In the genomic region with DNA sequence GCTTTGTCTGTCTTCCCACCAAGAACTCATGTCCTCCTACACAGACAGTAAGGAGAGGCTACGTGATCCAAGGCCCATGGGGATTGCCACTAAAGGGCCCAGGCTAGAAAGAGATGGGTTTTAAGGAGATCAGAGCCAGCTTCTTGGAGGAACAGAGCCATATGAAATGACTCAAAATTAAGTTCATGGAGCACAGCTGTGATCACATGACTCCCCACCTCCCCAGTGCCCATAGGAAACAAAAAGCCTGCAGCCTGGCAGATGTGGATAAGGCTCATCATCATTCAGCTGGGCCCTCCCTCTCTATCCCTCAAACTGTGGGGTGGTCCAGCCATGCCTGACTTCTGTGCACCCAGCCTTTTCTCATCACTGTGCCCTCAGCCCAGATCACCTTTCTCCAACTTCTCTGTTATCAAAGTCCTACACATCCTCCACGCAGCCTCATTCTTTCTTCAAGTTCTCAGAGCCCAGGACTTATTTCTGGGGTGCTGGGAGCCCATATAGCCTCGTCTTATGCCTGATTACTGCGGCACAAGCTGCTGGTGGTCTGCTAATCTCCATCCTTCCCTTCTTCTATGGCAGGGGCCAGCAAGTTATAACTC, we compare ENCODE assay signal across 23 cellular contexts.
A peak's percentile ranks its signal among the peaks of the same experiment; 100 is the strongest.
DNase-seq lines count a peak whose midpoint lies in the region; TF ChIP-seq lines count a peak whose summit lies in the region.
"Had no signal": no experiment of that assay in that cellular context is flagged by ENCODE, and none has a peak within 500 bp of the region (broad histone marks: within the 10 kb centered on the region; RNA-seq: fewer than 3 reads in every experiment).

No MANE protein-coding gene starts in this region.

- no peak overlapping the region for H2BK120ac ChIP-seq in mesenchymal stem cell (ENCODE audit: low read depth, low read length)

- WGBS in mesenchymal stem cell, result 98% methylated on average over 3 of the region's 4 CpGs
- 82% methylated on average over 4 of the region's 4 CpGs; no CpG with 5 or more reads in 1 of the 2 donors for WGBS in transverse colon (ENCODE audit: low coverage in 1 of 2), 2 donors
- 93% methylated on average over 4 of the region's 4 CpGs for WGBS in hepatocyte (ENCODE audit: low lambda C conversion rate, missing lambda C conversion rate)

- peak overlapping the region; percentile 43 for H3K27ac Mint-ChIP-seq in HFFc6
- peak overlapping the region in 3 of 5 experiments; percentile 31 to 51 (median 49) for H3K27ac Mint-ChIP-seq in brain
- H3K27ac Mint-ChIP-seq in activated T-helper 2 cell treated with anti-CD3 and anti-CD28 coated beads, Interferon-gamma antibody, Interleukin-2, Interleukin-4, amounts not matched to agents 10 μg/mL and 5 μg/mL and 100 μg/mL, durations not matched to agents 14 hours and 24 hours and 36 hours, result no peak overlapping the region
- H3K27ac Mint-ChIP-seq: activated CD4-positive, alpha-beta T cell treated with anti-CD3 and anti-CD28 coated beads, Interleukin-2, amount 10 ng/mL, durations not matched to agents 7 days and 5 days; nephron progenitor cell; T-cell had no signal

- no peak for DNase-seq in HFFc6
- DNase-seq in mesenchymal stem cell, result no peak
- peak; percentile 1 for DNase-seq in transverse colon
- no peak for DNase-seq in hepatocyte (ENCODE audit: low spot score)
- no peak for DNase-seq in effector memory CD4-positive, alpha-beta T cell
- no peak for DNase-seq in activated T-helper 2 cell treated with anti-CD3 and anti-CD28 coated beads, Interferon-gamma antibody, Interleukin-2, Interleukin-4, amounts not matched to agents 10 μg/mL and 5 μg/mL and 100 μg/mL, durations not matched to agents 14 hours and 24 hours and 36 hours (ENCODE audit: low spot score)
- DNase-seq: activated CD4-positive, alpha-beta T cell treated with anti-CD3 and anti-CD28 coated beads, Interleukin-2, amount 10 ng/mL, durations not matched to agents 7 days and 5 days; activated naive CD4-positive, alpha-beta T cell treated with Interleukin-2 at 50 U/mL for 16 hours; anterior cingulate cortex; BE2C; Calu3; EL; foreskin keratinocyte; hippocampal formation; NCI-H1092; NCI-H2081; NCI-H510A; nephron progenitor cell; stimulated activated CD4-positive, alpha-beta T cell treated with anti-CD3 and anti-CD28 coated beads, Interleukin-12 subunit alpha, Interleukin-12 subunit beta, amount 100 ng/mL, for 4 hours; T-cell; testis had no signal

- H2AFZ ChIP-seq in mesenchymal stem cell (ENCODE audit: low read depth, low read length) (peak overlapping the region; percentile 18), hepatocyte (no peak overlapping the region)

- intact Hi-C loops in transverse colon (cut with DNase I; ENCODE audit: low total_unique reads), result no loop called here
- intact Hi-C loops in activated T-helper 2 cell treated with anti-CD3 and anti-CD28 coated beads, Interferon-gamma antibody, Interleukin-2, Interleukin-4, amounts not matched to agents 10 μg/mL and 5 μg/mL and 100 μg/mL, durations not matched to agents 14 hours and 24 hours and 36 hours (cut with micrococcal nuclease), result no loop called here

- peak overlapping the region; percentile 46 to 61 for H3K18ac ChIP-seq in mesenchymal stem cell (ENCODE audit: low read depth in 1 of 2, low read length in 2 of 2)

- H3K9me3 ChIP-seq in mesenchymal stem cell (ENCODE audit: control insufficient read depth, low read length) (peaks cover 8% of the 10 kb centered on the region), transverse colon (no peaks in the 10 kb centered on the region), hepatocyte (ENCODE audit: low read depth) (no peaks in the 10 kb centered on the region)
- no peaks in the 10 kb centered on the region for H3K9me3 ChIP-seq in effector memory CD4-positive, alpha-beta T cell (ENCODE audit: control insufficient read depth, low read length)
- H3K9me3 ChIP-seq: BE2C, testis had no signal

- H3K4me1 Mint-ChIP-seq in HFFc6 (ENCODE audit: low read depth) (peaks cover 58% of the 10 kb centered on the region), brain (peaks cover 43% of the 10 kb centered on the region)
- peaks cover 4% of the 10 kb centered on the region for H3K4me1 Mint-ChIP-seq in activated T-helper 2 cell treated with anti-CD3 and anti-CD28 coated beads, Interferon-gamma antibody, Interleukin-2, Interleukin-4, amounts not matched to agents 10 μg/mL and 5 μg/mL and 100 μg/mL, durations not matched to agents 14 hours and 24 hours and 36 hours (ENCODE audit: low read depth)

- in situ Hi-C loops in transverse colon (cut with MboI; ENCODE audit: low pct_ligation_motif_present in 1 of 4, low pct_unique_long_range_greater_than_20kb in 1 of 4, low sequenced_read_pairs in 3 of 4), result loop anchor here in 1 of 4 donors (10.0 kb wide), 1 partner anchor 55 kb away; no protein-coding TSS in a partner anchor

- H2BK12ac ChIP-seq in mesenchymal stem cell (ENCODE audit: low read length in 2 of 2), result peak overlapping the region; percentile 44 to 91

- H3K4me3 Mint-ChIP-seq in HFFc6 (no peak overlapping the region), brain (peak overlapping the region in 1 of 5 experiments; percentile 6)
- H3K4me3 Mint-ChIP-seq in activated T-helper 2 cell treated with anti-CD3 and anti-CD28 coated beads, Interferon-gamma antibody, Interleukin-2, Interleukin-4, amounts not matched to agents 10 μg/mL and 5 μg/mL and 100 μg/mL, durations not matched to agents 14 hours and 24 hours and 36 hours (ENCODE audit: low read depth), result no peak overlapping the region
- H3K4me3 Mint-ChIP-seq: activated CD4-positive, alpha-beta T cell treated with anti-CD3 and anti-CD28 coated beads, Interleukin-2, amount 10 ng/mL, durations not matched to agents 7 days and 5 days; nephron progenitor cell; T-cell had no signal

- TF ChIP-seq EP300 in transverse colon (IDR thresholded peaks at IDR 0.05; ENCODE audit: low read depth), result no peak

- no peak overlapping the region for H3K23ac ChIP-seq in mesenchymal stem cell (ENCODE audit: low read length in 2 of 2)

- peaks cover 34% of the 10 kb centered on the region for H3K4me1 ChIP-seq in mesenchymal stem cell (ENCODE audit: control insufficient read depth, insufficient read depth, low read depth, low read length)
- peaks cover 0 to 15% (median 12%) of the 10 kb centered on the region in 4 donors for H3K4me1 ChIP-seq in transverse colon
- H3K4me1 ChIP-seq in hepatocyte (ENCODE audit: insufficient read depth), result peaks cover 35% of the 10 kb centered on the region
- no peaks in the 10 kb centered on the region for H3K4me1 ChIP-seq in effector memory CD4-positive, alpha-beta T cell (ENCODE audit: control insufficient read depth, insufficient read depth, low read length, poor library complexity, severe bottlenecking)
- H3K4me1 ChIP-seq: BE2C, foreskin keratinocyte had no signal

- peak overlapping the region; percentile 36 for H2BK5ac ChIP-seq in mesenchymal stem cell (ENCODE audit: low read depth, low read length, poor library complexity, severe bottlenecking)

- no peak overlapping the region for H4K91ac ChIP-seq in mesenchymal stem cell (ENCODE audit: low read length)

- peaks cover 6% of the 10 kb centered on the region for H3K79me2 ChIP-seq in hepatocyte

- H3K79me1 ChIP-seq in mesenchymal stem cell (replicated peaks; ENCODE audit: low read length, poor library complexity, severe bottlenecking), result peaks cover 9% of the 10 kb centered on the region

- H3K9me2 ChIP-seq in hepatocyte (replicated peaks; ENCODE audit: insufficient read depth), result no peaks in the 10 kb centered on the region

- H3K27ac ChIP-seq in mesenchymal stem cell (ENCODE audit: low read length, poor library complexity, severe bottlenecking), result no peak overlapping the region
- H3K27ac ChIP-seq in transverse colon, result no peak overlapping the region
- no peak overlapping the region for H3K27ac ChIP-seq in hepatocyte
- H3K27ac ChIP-seq in effector memory CD4-positive, alpha-beta T cell (ENCODE audit: insufficient read depth, low read length, poor library complexity, severe bottlenecking), result no peak overlapping the region
- H3K27ac ChIP-seq: foreskin keratinocyte, KMS-11, testis had no signal

- H3K9me3 Mint-ChIP-seq in HFFc6, result no peaks in the 10 kb centered on the region
- peaks cover 0 to 5% (median 0%) of the 10 kb centered on the region in 5 experiments for H3K9me3 Mint-ChIP-seq in brain
- H3K9me3 Mint-ChIP-seq in activated T-helper 2 cell treated with anti-CD3 and anti-CD28 coated beads, Interferon-gamma antibody, Interleukin-2, Interleukin-4, amounts not matched to agents 10 μg/mL and 5 μg/mL and 100 μg/mL, durations not matched to agents 14 hours and 24 hours and 36 hours, result no peaks in the 10 kb centered on the region
- H3K9me3 Mint-ChIP-seq: activated CD4-positive, alpha-beta T cell treated with anti-CD3 and anti-CD28 coated beads, Interleukin-2, amount 10 ng/mL, durations not matched to agents 7 days and 5 days; nephron progenitor cell; T-cell had no signal

- peak overlapping the region; percentile 87 for H2AK5ac ChIP-seq in mesenchymal stem cell (ENCODE audit: low read length, severe bottlenecking)

- no peak overlapping the region for H3K4me2 ChIP-seq in mesenchymal stem cell (ENCODE audit: low read length, poor library complexity, severe bottlenecking)
- no peak overlapping the region for H3K4me2 ChIP-seq in hepatocyte
- H3K4me2 ChIP-seq: KMS-11 had no signal

- H3K36me3 Mint-ChIP-seq in HFFc6 (ENCODE audit: low read depth), result no peaks in the 10 kb centered on the region; the same call in 1 of the 2 replicates
- no peaks in the 10 kb centered on the region for H3K36me3 Mint-ChIP-seq in brain
- no peaks in the 10 kb centered on the region for H3K36me3 Mint-ChIP-seq in activated T-helper 2 cell treated with anti-CD3 and anti-CD28 coated beads, Interferon-gamma antibody, Interleukin-2, Interleukin-4, amounts not matched to agents 10 μg/mL and 5 μg/mL and 100 μg/mL, durations not matched to agents 14 hours and 24 hours and 36 hours (ENCODE audit: low read depth)
- H3K36me3 Mint-ChIP-seq: T-cell had no signal

- H3K27me3 ChIP-seq in mesenchymal stem cell (ENCODE audit: control insufficient read depth in 1 of 2, insufficient read depth in 1 of 2, low read length in 2 of 2) (no peaks in the 10 kb centered on the region), transverse colon (no peaks in the 10 kb centered on the region), hepatocyte (no peaks in the 10 kb centered on the region)
- H3K27me3 ChIP-seq in effector memory CD4-positive, alpha-beta T cell (replicated peaks; ENCODE audit: control insufficient read depth, insufficient read depth, low read length, poor library complexity, severe bottlenecking), result peaks cover 15% of the 10 kb centered on the region
- H3K27me3 ChIP-seq: BE2C, foreskin keratinocyte, testis had no signal

- no peaks in the 10 kb centered on the region for H3K27me3 Mint-ChIP-seq in HFFc6 (ENCODE audit: insufficient read depth)
- H3K27me3 Mint-ChIP-seq in brain, result peaks cover 24% of the 10 kb centered on the region
- peaks cover 39% of the 10 kb centered on the region for H3K27me3 Mint-ChIP-seq in activated T-helper 2 cell treated with anti-CD3 and anti-CD28 coated beads, Interferon-gamma antibody, Interleukin-2, Interleukin-4, amounts not matched to agents 10 μg/mL and 5 μg/mL and 100 μg/mL, durations not matched to agents 14 hours and 24 hours and 36 hours (ENCODE audit: low read depth)

- H3K4me3 ChIP-seq in mesenchymal stem cell (ENCODE audit: insufficient read depth in 1 of 2, low read depth in 1 of 2, low read length in 2 of 2) (no peak overlapping the region), transverse colon (no peak overlapping the region), hepatocyte (no peak overlapping the region)
- H3K4me3 ChIP-seq in effector memory CD4-positive, alpha-beta T cell (ENCODE audit: insufficient read depth, low read depth, low read length, poor library complexity, severe bottlenecking), result no peak overlapping the region
- H3K4me3 ChIP-seq: testis had no signal

- TF ChIP-seq POLR2A in transverse colon (IDR thresholded peaks at IDR 0.05), result no peak

- H4K8ac ChIP-seq in mesenchymal stem cell (ENCODE audit: low read length), result peak overlapping the region; percentile 64

- H3K14ac ChIP-seq in mesenchymal stem cell (ENCODE audit: low read length in 2 of 2), result no peak overlapping the region

- H3K36me3 ChIP-seq in mesenchymal stem cell (ENCODE audit: control insufficient read depth in 1 of 2, insufficient read depth in 2 of 2, low read depth in 1 of 2, low read length in 2 of 2) (peaks cover 3 to 6% of the 10 kb centered on the region in 2 experiments), transverse colon (no peaks in the 10 kb centered on the region), hepatocyte (replicated peaks; ENCODE audit: insufficient read depth, low read depth) (no peaks in the 10 kb centered on the region)
- no peaks in the 10 kb centered on the region for H3K36me3 ChIP-seq in effector memory CD4-positive, alpha-beta T cell (ENCODE audit: control insufficient read depth, insufficient read depth, low read length)
- H3K36me3 ChIP-seq: BE2C had no signal

- H3K9ac ChIP-seq in mesenchymal stem cell (ENCODE audit: low read length), result peak overlapping the region; percentile 90
- H3K9ac ChIP-seq: KMS-11 had no signal

- H4K20me1 ChIP-seq in hepatocyte (ENCODE audit: insufficient read depth, poor library complexity, severe bottlenecking), result no peaks in the 10 kb centered on the region

- H2BK15ac ChIP-seq in mesenchymal stem cell (ENCODE audit: low read depth, poor library complexity, severe bottlenecking), result no peak overlapping the region

- no peak for TF ChIP-seq CTCF in HFFc6 (IDR thresholded peaks at IDR 0.05)
- TF ChIP-seq CTCF in brain (conservative IDR thresholded peaks at IDR 0.05), result no peak
- TF ChIP-seq CTCF in transverse colon (IDR thresholded peaks at IDR 0.05), result no peak
- TF ChIP-seq CTCF in hepatocyte (IDR thresholded peaks at IDR 0.05; ENCODE audit: poor library complexity), result no peak

- H3K4ac ChIP-seq in mesenchymal stem cell (ENCODE audit: low read depth in 1 of 2, low read length in 2 of 2), result peak overlapping the region; percentile 7 to 71
